In the genomic region with DNA sequence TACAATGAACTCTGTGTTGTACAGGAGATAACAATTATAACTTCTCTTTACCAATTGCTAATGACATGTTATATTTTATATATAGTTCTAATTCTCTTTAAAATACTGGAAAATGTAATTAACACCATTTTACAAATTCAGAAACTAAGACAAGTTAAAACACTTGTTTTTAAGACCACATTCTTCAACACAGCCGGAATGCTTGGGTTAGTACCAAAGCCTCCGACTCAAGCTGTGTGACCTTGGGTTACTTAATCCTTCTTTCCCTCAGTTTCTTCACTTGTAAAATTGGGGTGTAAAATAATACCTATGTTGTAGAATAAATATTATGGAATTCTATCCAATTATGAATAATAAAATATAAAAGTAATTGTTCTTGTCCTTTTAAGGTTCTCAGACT, we compare ENCODE assay signal across 20 cellular contexts.
"Had no signal": no experiment of that assay in that cellular context is flagged by ENCODE, and none has a peak within 500 bp of the region (broad histone marks: within the 10 kb centered on the region; RNA-seq: fewer than 3 reads in every experiment).

No MANE protein-coding gene starts in this region.

- H3K36me3 ChIP-seq: colonic mucosa, neutrophil, tibial nerve, upper lobe of right lung, vagina had no signal

- H3K9me3 ChIP-seq: colonic mucosa, neutrophil, testis, tibial nerve, upper lobe of right lung, vagina had no signal

- ATAC-seq: left colon; left ventricle myocardium superior; naive thymus-derived CD8-positive, alpha-beta T cell; right cardiac atrium; stimulated activated memory B cell treated with anti-CD40 and anti-IgM and Interleukin-4, amounts not matched to agents 10 μg/mL and 1 μg/mL and 100 μg/mL, for 72 hours; stimulated activated naive CD8-positive, alpha-beta T cell treated with anti-CD3 and anti-CD28 coated beads, Interleukin-15, amount 100 ng/mL, for 72 hours; upper lobe of right lung had no signal

- DNase-seq: colonic mucosa; dermis blood vessel endothelial cell; erythroblast; foreskin melanocyte; head of caudate nucleus; left colon; left ventricle myocardium superior; mesendoderm; naive thymus-derived CD8-positive, alpha-beta T cell; right cardiac atrium; stimulated activated CD4-positive, alpha-beta T cell treated with anti-CD3 and anti-CD28 coated beads, Interleukin-4, amount 100 ng/mL, for 24 hours; stimulated activated naive CD8-positive, alpha-beta T cell treated with anti-CD3 and anti-CD28 coated beads, Interleukin-15, amount 100 ng/mL, for 72 hours; testis; upper lobe of right lung had no signal

- H3K4me3 Mint-ChIP-seq: naive thymus-derived CD8-positive, alpha-beta T cell; stimulated activated memory B cell treated with anti-CD40 and anti-IgM and Interleukin-4, amounts not matched to agents 10 μg/mL and 1 μg/mL and 100 μg/mL, for 72 hours; stimulated activated naive CD8-positive, alpha-beta T cell treated with anti-CD3 and anti-CD28 coated beads, Interleukin-15, amount 100 ng/mL, for 72 hours had no signal

- H3K4me2 ChIP-seq: hepatocyte had no signal

- H2AFZ ChIP-seq: hepatocyte had no signal

- H3K79me2 ChIP-seq: hepatocyte had no signal

- H3K4me1 Mint-ChIP-seq: naive thymus-derived CD8-positive, alpha-beta T cell; stimulated activated memory B cell treated with anti-CD40 and anti-IgM and Interleukin-4, amounts not matched to agents 10 μg/mL and 1 μg/mL and 100 μg/mL, for 72 hours; stimulated activated naive CD8-positive, alpha-beta T cell treated with anti-CD3 and anti-CD28 coated beads, Interleukin-15, amount 100 ng/mL, for 72 hours had no signal

- H3K36me3 Mint-ChIP-seq: naive thymus-derived CD8-positive, alpha-beta T cell; stimulated activated memory B cell treated with anti-CD40 and anti-IgM and Interleukin-4, amounts not matched to agents 10 μg/mL and 1 μg/mL and 100 μg/mL, for 72 hours had no signal

- H3K4me1 ChIP-seq: colonic mucosa, testis, tibial nerve, upper lobe of right lung, vagina had no signal

- H3K4me3 ChIP-seq: colonic mucosa, hepatocyte, lung, testis, tibial nerve, upper lobe of right lung, vagina had no signal

- H3K27me3 ChIP-seq: colonic mucosa, hepatocyte, neutrophil, testis, tibial nerve, upper lobe of right lung, vagina had no signal

- H3K27me3 Mint-ChIP-seq: naive thymus-derived CD8-positive, alpha-beta T cell; stimulated activated memory B cell treated with anti-CD40 and anti-IgM and Interleukin-4, amounts not matched to agents 10 μg/mL and 1 μg/mL and 100 μg/mL, for 72 hours; stimulated activated naive CD8-positive, alpha-beta T cell treated with anti-CD3 and anti-CD28 coated beads, Interleukin-15, amount 100 ng/mL, for 72 hours had no signal

- H3K27ac ChIP-seq: colonic mucosa, hepatocyte, neutrophil, testis, tibial nerve, upper lobe of right lung, vagina had no signal

- H3K27ac Mint-ChIP-seq: naive thymus-derived CD8-positive, alpha-beta T cell; stimulated activated memory B cell treated with anti-CD40 and anti-IgM and Interleukin-4, amounts not matched to agents 10 μg/mL and 1 μg/mL and 100 μg/mL, for 72 hours had no signal
